13 cellular contexts compared by ENCODE assay signal in genomic region chr4:102560743-102561341, GRCh38. TPM values are rescaled to one million over a fixed set of nuclear protein-coding genes. Genes with fewer than 3 reads are reported as not detected.
A peak's percentile ranks its signal among the peaks of the same experiment; 100 is the strongest.
DNase-seq lines count a peak whose midpoint lies in the region; ATAC-seq and TF ChIP-seq lines count a peak whose summit lies in the region.
"Had no signal": no experiment of that assay in that cellular context is flagged by ENCODE, and none has a peak within 500 bp of the region (broad histone marks: within the 10 kb centered on the region; RNA-seq: fewer than 3 reads in every experiment).

No MANE protein-coding gene starts in this region.

- H3K4me1 Mint-ChIP-seq in CD4-positive, CD25-positive, alpha-beta regulatory T cell: peaks cover 34 to 50% (median 41%) of the 10 kb centered on the region in 4 donors

- H3K27ac ChIP-seq in CD4-positive, CD25-positive, alpha-beta regulatory T cell (ENCODE audit: insufficient read depth, low read length, poor library complexity, severe bottlenecking): peak overlapping the region; percentile 10
- no peak overlapping the region for H3K27ac ChIP-seq in body of pancreas
- peak overlapping the region; percentile 2 for H3K27ac ChIP-seq in muscle layer of duodenum (ENCODE audit: low read length)
- H3K27ac ChIP-seq: BLaER1 had no signal

- H3K4me1 ChIP-seq in CD4-positive, CD25-positive, alpha-beta regulatory T cell (ENCODE audit: control insufficient read depth, insufficient read depth, low read length, poor library complexity, severe bottlenecking): peaks cover 14% of the 10 kb centered on the region
- H3K4me1 ChIP-seq in body of pancreas: peaks cover 6% of the 10 kb centered on the region
- H3K4me1 ChIP-seq in muscle layer of duodenum (ENCODE audit: control insufficient read depth in 1 of 2, insufficient read depth in 2 of 2, low read length in 2 of 2): peaks cover 7 to 19% of the 10 kb centered on the region in 2 donors

- no peaks in the 10 kb centered on the region for H3K9me3 ChIP-seq in CD4-positive, CD25-positive, alpha-beta regulatory T cell (ENCODE audit: control insufficient read depth in 2 of 2, low read length in 2 of 2)
- no peaks in the 10 kb centered on the region for H3K9me3 ChIP-seq in body of pancreas
- no peaks in the 10 kb centered on the region for H3K9me3 ChIP-seq in muscle layer of duodenum (ENCODE audit: control insufficient read depth in 1 of 2, low read length in 2 of 2)
- H3K9me3 ChIP-seq: BLaER1, stomach had no signal

- peak overlapping the region; percentile 60 to 86 (median 62) for H3K27ac Mint-ChIP-seq in CD4-positive, CD25-positive, alpha-beta regulatory T cell
- H3K27ac Mint-ChIP-seq: GM23338 had no signal

- H3K9me3 Mint-ChIP-seq in CD4-positive, CD25-positive, alpha-beta regulatory T cell: peaks cover 0 to 1% (median 0%) of the 10 kb centered on the region in 7 donors
- H3K9me3 Mint-ChIP-seq: GM23338 had no signal

- H3K27me3 Mint-ChIP-seq in CD4-positive, CD25-positive, alpha-beta regulatory T cell: no peaks in the 10 kb centered on the region

- peaks cover 5% of the 10 kb centered on the region for H3K36me3 ChIP-seq in CD4-positive, CD25-positive, alpha-beta regulatory T cell (ENCODE audit: control insufficient read depth, insufficient read depth, low read length)
- H3K36me3 ChIP-seq in body of pancreas (replicated peaks in 1 of 2; ENCODE audit: insufficient read depth in 1 of 2, low read depth in 2 of 2) (no peaks in the 10 kb centered on the region), muscle layer of duodenum (ENCODE audit: control insufficient read depth in 1 of 2, insufficient read depth in 2 of 2, low read length in 2 of 2) (no peaks in the 10 kb centered on the region)

- peak overlapping the region; percentile 81 for H3K4me3 ChIP-seq in CD4-positive, CD25-positive, alpha-beta regulatory T cell (ENCODE audit: low read depth, low read length)
- H3K4me3 ChIP-seq in body of pancreas (no peak overlapping the region), muscle layer of duodenum (ENCODE audit: low read depth in 1 of 2, low read length in 2 of 2) (no peak overlapping the region)
- H3K4me3 ChIP-seq: BLaER1, GM23338, stomach had no signal

- peak overlapping the region; percentile 10 to 85 (median 79) for H3K4me3 Mint-ChIP-seq in CD4-positive, CD25-positive, alpha-beta regulatory T cell
- H3K4me3 Mint-ChIP-seq: GM23338 had no signal

- intact Hi-C loops in body of pancreas (cut with DNase I): no loop called here

- no peak for TF ChIP-seq CTCF in body of pancreas (IDR thresholded peaks at IDR 0.05)

- ATAC-seq in CD4-positive, CD25-positive, alpha-beta regulatory T cell (ENCODE audit: low read depth in 2 of 2): no peak
- ATAC-seq in GM18868 (IDR thresholded peaks at IDR 0.05; ENCODE audit: unreplicated experiment) (peak; percentile 11), body of pancreas (peak; percentile 63), GM18861 (IDR thresholded peaks at IDR 0.05; ENCODE audit: unreplicated experiment) (no peak), GM18505 (IDR thresholded peaks at IDR 0.05; ENCODE audit: unreplicated experiment) (no peak)
- ATAC-seq: GM23338 had no signal

- no peak for DNase-seq in CD4-positive, CD25-positive, alpha-beta regulatory T cell
- DNase-seq in body of pancreas: no peak
- no peak for DNase-seq in RPMI8226
- no peak for DNase-seq in central memory CD4-positive, alpha-beta T cell
- DNase-seq: NCI-H1436, NCI-H524, stomach had no signal

- TF ChIP-seq POLR2A in body of pancreas (IDR thresholded peaks at IDR 0.05): no peak
- no peak for TF ChIP-seq POLR2A in GM18505 (IDR thresholded peaks at IDR 0.05; ENCODE audit: borderline replicate concordance, extremely low read depth, insufficient read depth, insufficient read length)

- 85 to 86% methylated on average over 4 of the region's 4 CpGs for WGBS in body of pancreas, 2 donors

- H3K36me3 Mint-ChIP-seq in CD4-positive, CD25-positive, alpha-beta regulatory T cell: peaks cover 7% of the 10 kb centered on the region

- no peaks in the 10 kb centered on the region for H3K27me3 ChIP-seq in CD4-positive, CD25-positive, alpha-beta regulatory T cell (ENCODE audit: control insufficient read depth, insufficient read depth, low read length)
- H3K27me3 ChIP-seq in body of pancreas (no peaks in the 10 kb centered on the region), muscle layer of duodenum (ENCODE audit: low read depth, low read length) (no peaks in the 10 kb centered on the region)
- H3K27me3 ChIP-seq: BLaER1, stomach had no signal

RNA-seq across cellular contexts. Expression of gene NFKB1, which starts 59.7 kb away (rescaled TPM):
- 152 TPM for total RNA-seq in CD4-positive, CD25-positive, alpha-beta regulatory T cell
- 10 to 100 TPM in 3 of 4 donors, 1 to 10 TPM in 1; 9.2 to 21.8 (median 13.6) TPM for polyA plus RNA-seq in CD4-positive, CD25-positive, alpha-beta regulatory T cell
- total RNA-seq in body of pancreas: 10 to 100 TPM; 14.5 to 20.5 TPM

Comparison
In these comparisons a context has a peak if more than half of its experiments do, and no peak if none do; other contexts are left out.
1. ATAC-seq: peak in GM18868 (single experiment) and body of pancreas (single experiment); none in CD4-positive, CD25-positive, alpha-beta regulatory T cell (0 of 2), GM18861 (single experiment) and GM18505 (single experiment).
2. H3K27ac ChIP-seq: peak in CD4-positive, CD25-positive, alpha-beta regulatory T cell (single experiment) and muscle layer of duodenum (single experiment); none in body of pancreas (0 of 4).